ENCODE assay signal across 1 cellular context in the genomic region with DNA sequence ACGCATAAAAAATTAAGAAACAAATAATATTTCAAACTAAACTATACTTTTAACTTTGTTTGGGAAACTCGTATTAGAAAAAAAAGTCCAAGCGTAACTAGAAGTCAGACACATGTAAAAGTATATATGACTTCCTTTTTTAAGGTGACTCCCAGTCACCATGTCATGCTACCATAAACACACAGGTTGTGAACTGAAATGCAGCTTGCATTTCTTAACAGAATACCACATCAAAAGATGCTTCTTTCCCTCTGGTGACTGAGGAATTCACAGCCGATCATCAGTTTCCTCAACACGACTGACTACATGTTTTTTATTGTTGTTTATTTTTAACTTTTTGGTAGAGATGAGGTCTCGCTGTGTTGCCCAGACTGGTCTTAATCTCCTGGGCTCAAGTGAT.
TF ChIP-seq lines count a peak whose summit lies in the region.

No MANE protein-coding gene starts in this region.

TF ChIP-seq in H1, 55 proteins besides CTCF, POLR2A, EP300 and RAD21 (continued from another document):
- TF ChIP-seq, protein P1, sequence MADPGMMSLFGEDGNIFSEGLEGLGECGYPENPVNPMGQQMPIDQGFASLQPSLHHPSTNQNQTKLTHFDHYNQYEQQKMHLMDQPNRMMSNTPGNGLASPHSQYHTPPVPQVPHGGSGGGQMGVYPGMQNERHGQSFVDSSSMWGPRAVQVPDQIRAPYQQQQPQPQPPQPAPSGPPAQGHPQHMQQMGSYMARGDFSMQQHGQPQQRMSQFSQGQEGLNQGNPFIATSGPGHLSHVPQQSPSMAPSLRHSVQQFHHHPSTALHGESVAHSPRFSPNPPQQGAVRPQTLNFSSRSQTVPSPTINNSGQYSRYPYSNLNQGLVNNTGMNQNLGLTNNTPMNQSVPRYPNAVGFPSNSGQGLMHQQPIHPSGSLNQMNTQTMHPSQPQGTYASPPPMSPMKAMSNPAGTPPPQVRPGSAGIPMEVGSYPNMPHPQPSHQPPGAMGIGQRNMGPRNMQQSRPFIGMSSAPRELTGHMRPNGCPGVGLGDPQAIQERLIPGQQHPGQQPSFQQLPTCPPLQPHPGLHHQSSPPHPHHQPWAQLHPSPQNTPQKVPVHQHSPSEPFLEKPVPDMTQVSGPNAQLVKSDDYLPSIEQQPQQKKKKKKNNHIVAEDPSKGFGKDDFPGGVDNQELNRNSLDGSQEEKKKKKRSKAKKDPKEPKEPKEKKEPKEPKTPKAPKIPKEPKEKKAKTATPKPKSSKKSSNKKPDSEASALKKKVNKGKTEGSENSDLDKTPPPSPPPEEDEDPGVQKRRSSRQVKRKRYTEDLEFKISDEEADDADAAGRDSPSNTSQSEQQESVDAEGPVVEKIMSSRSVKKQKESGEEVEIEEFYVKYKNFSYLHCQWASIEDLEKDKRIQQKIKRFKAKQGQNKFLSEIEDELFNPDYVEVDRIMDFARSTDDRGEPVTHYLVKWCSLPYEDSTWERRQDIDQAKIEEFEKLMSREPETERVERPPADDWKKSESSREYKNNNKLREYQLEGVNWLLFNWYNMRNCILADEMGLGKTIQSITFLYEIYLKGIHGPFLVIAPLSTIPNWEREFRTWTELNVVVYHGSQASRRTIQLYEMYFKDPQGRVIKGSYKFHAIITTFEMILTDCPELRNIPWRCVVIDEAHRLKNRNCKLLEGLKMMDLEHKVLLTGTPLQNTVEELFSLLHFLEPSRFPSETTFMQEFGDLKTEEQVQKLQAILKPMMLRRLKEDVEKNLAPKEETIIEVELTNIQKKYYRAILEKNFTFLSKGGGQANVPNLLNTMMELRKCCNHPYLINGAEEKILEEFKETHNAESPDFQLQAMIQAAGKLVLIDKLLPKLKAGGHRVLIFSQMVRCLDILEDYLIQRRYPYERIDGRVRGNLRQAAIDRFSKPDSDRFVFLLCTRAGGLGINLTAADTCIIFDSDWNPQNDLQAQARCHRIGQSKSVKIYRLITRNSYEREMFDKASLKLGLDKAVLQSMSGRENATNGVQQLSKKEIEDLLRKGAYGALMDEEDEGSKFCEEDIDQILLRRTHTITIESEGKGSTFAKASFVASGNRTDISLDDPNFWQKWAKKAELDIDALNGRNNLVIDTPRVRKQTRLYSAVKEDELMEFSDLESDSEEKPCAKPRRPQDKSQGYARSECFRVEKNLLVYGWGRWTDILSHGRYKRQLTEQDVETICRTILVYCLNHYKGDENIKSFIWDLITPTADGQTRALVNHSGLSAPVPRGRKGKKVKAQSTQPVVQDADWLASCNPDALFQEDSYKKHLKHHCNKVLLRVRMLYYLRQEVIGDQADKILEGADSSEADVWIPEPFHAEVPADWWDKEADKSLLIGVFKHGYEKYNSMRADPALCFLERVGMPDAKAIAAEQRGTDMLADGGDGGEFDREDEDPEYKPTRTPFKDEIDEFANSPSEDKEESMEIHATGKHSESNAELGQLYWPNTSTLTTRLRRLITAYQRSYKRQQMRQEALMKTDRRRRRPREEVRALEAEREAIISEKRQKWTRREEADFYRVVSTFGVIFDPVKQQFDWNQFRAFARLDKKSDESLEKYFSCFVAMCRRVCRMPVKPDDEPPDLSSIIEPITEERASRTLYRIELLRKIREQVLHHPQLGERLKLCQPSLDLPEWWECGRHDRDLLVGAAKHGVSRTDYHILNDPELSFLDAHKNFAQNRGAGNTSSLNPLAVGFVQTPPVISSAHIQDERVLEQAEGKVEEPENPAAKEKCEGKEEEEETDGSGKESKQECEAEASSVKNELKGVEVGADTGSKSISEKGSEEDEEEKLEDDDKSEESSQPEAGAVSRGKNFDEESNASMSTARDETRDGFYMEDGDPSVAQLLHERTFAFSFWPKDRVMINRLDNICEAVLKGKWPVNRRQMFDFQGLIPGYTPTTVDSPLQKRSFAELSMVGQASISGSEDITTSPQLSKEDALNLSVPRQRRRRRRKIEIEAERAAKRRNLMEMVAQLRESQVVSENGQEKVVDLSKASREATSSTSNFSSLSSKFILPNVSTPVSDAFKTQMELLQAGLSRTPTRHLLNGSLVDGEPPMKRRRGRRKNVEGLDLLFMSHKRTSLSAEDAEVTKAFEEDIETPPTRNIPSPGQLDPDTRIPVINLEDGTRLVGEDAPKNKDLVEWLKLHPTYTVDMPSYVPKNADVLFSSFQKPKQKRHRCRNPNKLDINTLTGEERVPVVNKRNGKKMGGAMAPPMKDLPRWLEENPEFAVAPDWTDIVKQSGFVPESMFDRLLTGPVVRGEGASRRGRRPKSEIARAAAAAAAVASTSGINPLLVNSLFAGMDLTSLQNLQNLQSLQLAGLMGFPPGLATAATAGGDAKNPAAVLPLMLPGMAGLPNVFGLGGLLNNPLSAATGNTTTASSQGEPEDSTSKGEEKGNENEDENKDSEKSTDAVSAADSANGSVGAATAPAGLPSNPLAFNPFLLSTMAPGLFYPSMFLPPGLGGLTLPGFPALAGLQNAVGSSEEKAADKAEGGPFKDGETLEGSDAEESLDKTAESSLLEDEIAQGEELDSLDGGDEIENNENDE (IDR thresholded peaks at IDR 0.05; ENCODE audit: insufficient replicate concordance, low read length) = no peak
- TF ChIP-seq BRCA1 (IDR thresholded peaks at IDR 0.05; ENCODE audit: low read depth, low read length) (no peak), CBX8 (IDR thresholded peaks at IDR 0.05; ENCODE audit: borderline replicate concordance, low read depth, low read length) (no peak), EZH2 (IDR thresholded peaks at IDR 0.05; ENCODE audit: low read depth, low read length, severe bottlenecking) (no peak), TAF1 (IDR thresholded peaks at IDR 0.05; ENCODE audit: low read depth, low read length) (no peak), RXRA (IDR thresholded peaks at IDR 0.05; ENCODE audit: insufficient read depth, low read depth, low read length) (no peak), RFX5 (IDR thresholded peaks at IDR 0.05; ENCODE audit: borderline replicate concordance, low read depth, low read length) (no peak)
- TF ChIP-seq, protein P2, sequence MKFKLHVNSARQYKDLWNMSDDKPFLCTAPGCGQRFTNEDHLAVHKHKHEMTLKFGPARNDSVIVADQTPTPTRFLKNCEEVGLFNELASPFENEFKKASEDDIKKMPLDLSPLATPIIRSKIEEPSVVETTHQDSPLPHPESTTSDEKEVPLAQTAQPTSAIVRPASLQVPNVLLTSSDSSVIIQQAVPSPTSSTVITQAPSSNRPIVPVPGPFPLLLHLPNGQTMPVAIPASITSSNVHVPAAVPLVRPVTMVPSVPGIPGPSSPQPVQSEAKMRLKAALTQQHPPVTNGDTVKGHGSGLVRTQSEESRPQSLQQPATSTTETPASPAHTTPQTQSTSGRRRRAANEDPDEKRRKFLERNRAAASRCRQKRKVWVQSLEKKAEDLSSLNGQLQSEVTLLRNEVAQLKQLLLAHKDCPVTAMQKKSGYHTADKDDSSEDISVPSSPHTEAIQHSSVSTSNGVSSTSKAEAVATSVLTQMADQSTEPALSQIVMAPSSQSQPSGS (IDR thresholded peaks at IDR 0.05; ENCODE audit: low read length) = no peak
